18 cellular contexts compared by ENCODE assay signal in genomic region chr18:37254973-37255372, GRCh38.
DNase-seq lines count a peak whose midpoint lies in the region; ATAC-seq and TF ChIP-seq lines count a peak whose summit lies in the region.
"Had no signal": no experiment of that assay in that cellular context is flagged by ENCODE, and none has a peak within 500 bp of the region (broad histone marks: within the 10 kb centered on the region; RNA-seq: fewer than 3 reads in every experiment).

No MANE protein-coding gene starts in this region.

- H3K27ac ChIP-seq in RWPE2 (ENCODE audit: poor library complexity, severe bottlenecking): no peak overlapping the region
- no peak overlapping the region for H3K27ac ChIP-seq in neuronal stem cell (replicated peaks; ENCODE audit: low read length)
- H3K27ac ChIP-seq: heart left ventricle, testis had no signal

- no peak for TF ChIP-seq CTCF in Caco-2 (IDR thresholded peaks at IDR 0.05; ENCODE audit: insufficient read depth in 1 of 2, low read depth in 1 of 2, low read length in 1 of 2, severe bottlenecking in 1 of 2, unreplicated experiment in 1 of 2)
- TF ChIP-seq CTCF in RWPE2 (IDR thresholded peaks at IDR 0.05; ENCODE audit: poor library complexity, severe bottlenecking): no peak
- no peak for TF ChIP-seq CTCF in endothelial cell (IDR thresholded peaks at IDR 0.05; ENCODE audit: unreplicated experiment)
- no peak for TF ChIP-seq CTCF in lower leg skin (IDR thresholded peaks at IDR 0.05)

- H3K4me3 ChIP-seq in Caco-2 (ENCODE audit: low read depth, low read length) (no peak overlapping the region), RWPE2 (ENCODE audit: severe bottlenecking) (no peak overlapping the region), neuronal stem cell (ENCODE audit: low read length in 2 of 2) (no peak overlapping the region), HAP-1 (no peak overlapping the region), lower leg skin (ENCODE audit: low read depth, poor library complexity, severe bottlenecking) (no peak overlapping the region)

- peak overlapping the region; percentile 91 for H2AFZ ChIP-seq in neuronal stem cell (ENCODE audit: low read length)

- H4K8ac ChIP-seq in neuronal stem cell (ENCODE audit: low read depth, low read length): no peak overlapping the region

- H2BK15ac ChIP-seq in neuronal stem cell (ENCODE audit: low read length): no peak overlapping the region

- H3K9me3 Mint-ChIP-seq in Caco-2 (ENCODE audit: unreplicated experiment): no peaks in the 10 kb centered on the region
- H3K9me3 Mint-ChIP-seq in endothelial cell (ENCODE audit: unreplicated experiment): no peaks in the 10 kb centered on the region
- H3K9me3 Mint-ChIP-seq: activated naive CD8-positive, alpha-beta T cell treated with anti-CD3 and anti-CD28 coated beads, Interleukin-2, amount 10 ng/mL, durations not matched to agents 7 days and 5 days had no signal

- no CpG with 5 or more reads among the region's 12 CpGs for WGBS in neuronal stem cell (ENCODE audit: extremely low coverage in 2 of 2, insufficient read length in 2 of 2, insufficient replicate concordance in 1 of 2), 2 donors
- 78 to 82% methylated on average over 12 of the region's 12 CpGs for WGBS in lower leg skin, 2 donors

- H3K4me3 Mint-ChIP-seq in Caco-2 (ENCODE audit: unreplicated experiment) (peak overlapping the region; percentile 64), endothelial cell (ENCODE audit: unreplicated experiment) (peak overlapping the region; percentile 76)
- H3K4me3 Mint-ChIP-seq: activated naive CD8-positive, alpha-beta T cell treated with anti-CD3 and anti-CD28 coated beads, Interleukin-2, amount 10 ng/mL, durations not matched to agents 7 days and 5 days had no signal

- H3K36me3 ChIP-seq in Caco-2 (ENCODE audit: control insufficient read depth, insufficient read depth, low read length) (no peaks in the 10 kb centered on the region), RWPE2 (ENCODE audit: low read depth) (no peaks in the 10 kb centered on the region), neuronal stem cell (replicated peaks in 1 of 2; ENCODE audit: control insufficient read depth in 2 of 2, insufficient read depth in 2 of 2, low read length in 2 of 2) (no peaks in the 10 kb centered on the region), HAP-1 (replicated peaks) (no peaks in the 10 kb centered on the region)
- H3K36me3 ChIP-seq: heart left ventricle had no signal

- CTCF ChIA-PET in Caco-2 (lab: Charles Lee): no interaction called here

- no peak overlapping the region for H3K18ac ChIP-seq in neuronal stem cell (ENCODE audit: low read length)

- H3K4ac ChIP-seq in neuronal stem cell (ENCODE audit: low read length): no peak overlapping the region

- POLR2A ChIA-PET in Caco-2 (lab: Charles Lee): no interaction called here

- in situ Hi-C loops in HAP-1 (cut with MboI; ENCODE audit: low sequenced_read_pairs): no loop called here

- no peaks in the 10 kb centered on the region for H3K79me1 ChIP-seq in neuronal stem cell (ENCODE audit: low read depth, low read length)

- H2AK5ac ChIP-seq in neuronal stem cell (ENCODE audit: low read depth, low read length): no peak overlapping the region

- DNase-seq in Caco-2: no peak
- peak; percentile 17 for DNase-seq in RWPE2 (ENCODE audit: low spot score)
- no peak for DNase-seq in endothelial cell (ENCODE audit: low spot score)
- DNase-seq in neuronal stem cell (ENCODE audit: low spot score): no peak
- no peak for DNase-seq in HAP-1 (ENCODE audit: low spot score in 2 of 2)
- DNase-seq in lower leg skin (ENCODE audit: low spot score in 2 of 2): no peak
- no peak for DNase-seq in CD1c-positive myeloid dendritic cell (ENCODE audit: extremely low spot score)
- DNase-seq in NCI-H1092 treated with DMSO at 0.1 percent for 48 hours (lab: John Stamatoyannopoulos, UW): no peak
- DNase-seq: activated CD4-positive, alpha-beta T cell treated with anti-CD3 and anti-CD28 coated beads for 1 hour; activated naive CD8-positive, alpha-beta T cell treated with anti-CD3 and anti-CD28 coated beads, Interleukin-2, amount 10 ng/mL, durations not matched to agents 7 days and 5 days; DMS 273 treated with DMSO at 0.1 percent for 48 hours; GF-D8; NCI-H2081 treated with DMSO at 0.1 percent for 48 hours; NCI-H526 treated with DMSO at 0.1 percent for 48 hours; stimulated activated CD4-positive, alpha-beta T cell treated with anti-CD3 and anti-CD28 coated beads, Interleukin-2, amount 100 ng/mL, for 24 hours had no signal

- ATAC-seq in RWPE2 (ENCODE audit: low read depth): no peak
- ATAC-seq: sciatic nerve had no signal

- H3K36me3 Mint-ChIP-seq in Caco-2 (ENCODE audit: insufficient read depth, unreplicated experiment) (no peaks in the 10 kb centered on the region), endothelial cell (ENCODE audit: low read depth, unreplicated experiment) (peaks cover 3% of the 10 kb centered on the region)
- H3K36me3 Mint-ChIP-seq: activated naive CD8-positive, alpha-beta T cell treated with anti-CD3 and anti-CD28 coated beads, Interleukin-2, amount 10 ng/mL, durations not matched to agents 7 days and 5 days had no signal

- no peak overlapping the region for H2BK12ac ChIP-seq in neuronal stem cell (ENCODE audit: low read length)

- H3K4me2 ChIP-seq in neuronal stem cell (ENCODE audit: insufficient read depth, low read length, poor library complexity, severe bottlenecking): no peak overlapping the region

- H2BK5ac ChIP-seq in neuronal stem cell (ENCODE audit: low read length): no peak overlapping the region

- H3K27me3 ChIP-seq in Caco-2 (replicated peaks; ENCODE audit: control insufficient read depth, insufficient read depth, low read length) (no peaks in the 10 kb centered on the region), RWPE2 (ENCODE audit: insufficient read depth, poor library complexity, severe bottlenecking) (peaks cover 15% of the 10 kb centered on the region), neuronal stem cell (ENCODE audit: control insufficient read depth in 3 of 3, insufficient read depth in 3 of 3, low read depth in 1 of 3, low read length in 3 of 3) (peaks cover 0 to 84% (median 15%) of the 10 kb centered on the region in 3 experiments), HAP-1 (ENCODE audit: low read depth) (no peaks in the 10 kb centered on the region; the same call in 1 of the 2 replicates)
- H3K27me3 ChIP-seq: testis had no signal

- no peak overlapping the region for H2BK120ac ChIP-seq in neuronal stem cell (ENCODE audit: low read depth, low read length)

- H3K27ac Mint-ChIP-seq in Caco-2 (ENCODE audit: unreplicated experiment) (no peak overlapping the region), endothelial cell (ENCODE audit: unreplicated experiment) (peak overlapping the region; percentile 38)
- H3K27ac Mint-ChIP-seq: activated naive CD8-positive, alpha-beta T cell treated with anti-CD3 and anti-CD28 coated beads, Interleukin-2, amount 10 ng/mL, durations not matched to agents 7 days and 5 days had no signal

- no peak overlapping the region for H3K14ac ChIP-seq in neuronal stem cell (ENCODE audit: low read length)

- H3K9me3 ChIP-seq in Caco-2 (no peaks in the 10 kb centered on the region), RWPE2 (ENCODE audit: severe bottlenecking) (no peaks in the 10 kb centered on the region), neuronal stem cell (replicated peaks in 1 of 2; ENCODE audit: control insufficient read depth in 2 of 2, insufficient read depth in 1 of 2, low read depth in 1 of 2, low read length in 2 of 2) (no peaks in the 10 kb centered on the region), HAP-1 (no peaks in the 10 kb centered on the region)
- H3K9me3 ChIP-seq: heart left ventricle, testis had no signal

- no TSS peak for BruUV-seq in Caco-2 (replicated peaks; lab: Mats Ljungman, UMichigan)

- H4K91ac ChIP-seq in neuronal stem cell (ENCODE audit: low read depth, low read length, poor library complexity): no peak overlapping the region

- no peaks in the 10 kb centered on the region for H3K4me1 Mint-ChIP-seq in Caco-2 (ENCODE audit: low read depth, unreplicated experiment)
- H3K4me1 Mint-ChIP-seq in endothelial cell (ENCODE audit: unreplicated experiment): peaks cover 9% of the 10 kb centered on the region
- H3K4me1 Mint-ChIP-seq: activated naive CD8-positive, alpha-beta T cell treated with anti-CD3 and anti-CD28 coated beads, Interleukin-2, amount 10 ng/mL, durations not matched to agents 7 days and 5 days had no signal

- H3K23ac ChIP-seq in neuronal stem cell (ENCODE audit: low read depth, low read length, poor library complexity): no peak overlapping the region

- H3K9ac ChIP-seq in neuronal stem cell (ENCODE audit: low read depth, low read length, poor library complexity): no peak overlapping the region

- intact Hi-C loops in Caco-2 (cut with micrococcal nuclease; ENCODE audit: unreplicated experiment): loop anchor here (5.0 kb wide), 1 partner anchor 238 kb away; no protein-coding TSS in a partner anchor
- intact Hi-C loops in lower leg skin (cut with DNase I; ENCODE audit: low total_unique reads): no loop called here

- TF ChIP-seq POLR2A in lower leg skin (IDR thresholded peaks at IDR 0.05): no peak

- peaks cover 3% of the 10 kb centered on the region for H3K27me3 Mint-ChIP-seq in Caco-2 (ENCODE audit: insufficient read depth, unreplicated experiment)
- H3K27me3 Mint-ChIP-seq in endothelial cell (ENCODE audit: unreplicated experiment): peaks cover 20% of the 10 kb centered on the region

- H3K4me1 ChIP-seq in Caco-2 (no peaks in the 10 kb centered on the region), RWPE2 (ENCODE audit: insufficient read depth, poor library complexity, severe bottlenecking) (no peaks in the 10 kb centered on the region), neuronal stem cell (ENCODE audit: control insufficient read depth in 2 of 2, insufficient read depth in 1 of 2, low read depth in 1 of 2, low read length in 2 of 2) (peaks cover 0 to 5% of the 10 kb centered on the region in 2 donors), HAP-1 (no peaks in the 10 kb centered on the region)
- H3K4me1 ChIP-seq: testis had no signal
